Comparison of ENCODE assay signal across 8 cellular contexts in the genomic region with DNA sequence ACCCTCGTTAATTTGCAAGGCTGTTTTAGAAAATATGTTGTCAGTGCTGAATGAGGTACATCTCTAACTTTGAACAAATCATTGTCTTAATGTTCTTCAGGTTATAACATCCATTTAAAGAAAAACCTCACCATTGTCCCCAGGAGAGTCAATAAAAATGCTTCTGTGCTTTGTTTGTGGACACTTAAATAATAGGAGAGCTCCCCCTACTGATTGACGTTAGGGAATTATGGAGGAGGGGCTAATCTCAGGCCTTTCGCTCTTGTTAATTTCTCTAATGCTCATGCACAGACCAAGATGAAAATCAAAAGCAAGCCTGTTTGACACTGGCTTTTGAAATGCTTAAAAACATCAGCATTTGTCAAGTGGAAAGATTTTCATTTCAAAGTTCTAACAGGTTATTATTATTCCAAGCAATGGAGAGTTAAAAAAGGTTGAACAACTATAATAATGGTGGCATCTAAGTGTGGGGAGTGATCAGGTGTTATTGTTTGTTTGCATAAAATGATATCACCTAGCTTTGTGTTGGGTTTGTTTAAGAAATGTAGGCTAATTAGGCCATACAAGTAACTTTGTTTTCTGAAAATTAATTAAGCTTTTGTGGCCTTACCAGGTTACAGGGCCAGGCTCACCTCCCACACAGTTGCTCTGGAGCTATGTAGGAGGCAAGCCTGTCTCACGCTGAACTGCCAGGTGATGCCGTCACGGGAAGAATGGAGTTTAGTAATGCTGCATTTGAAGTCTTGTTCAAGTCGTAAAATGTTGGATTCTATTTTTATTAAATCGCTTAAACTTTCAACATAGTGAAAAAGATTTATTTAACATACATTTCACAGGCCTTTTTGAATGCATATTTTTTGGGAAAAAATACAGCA. TPM values are rescaled to one million over a fixed set of nuclear protein-coding genes. Genes with fewer than 3 reads are reported as not detected.
A peak's percentile ranks its signal among the peaks of the same experiment; 100 is the strongest.
DNase-seq lines count a peak whose midpoint lies in the region; ATAC-seq and TF ChIP-seq lines count a peak whose summit lies in the region.

No MANE protein-coding gene starts in this region.

- no peak overlapping the region for H3K27ac ChIP-seq in PC-3 (ENCODE audit: low read length)
- peak overlapping the region in 21 of 59 donors; percentile 0 to 66 (median 23) for H3K27ac ChIP-seq in dorsolateral prefrontal cortex

- intact Hi-C loops in PC-3 (cut with micrococcal nuclease) (loop anchor here (1.0 to 10.0 kb wide), 6 partner anchors 164 to 825 kb away; a partner anchor contains a TSS), dorsolateral prefrontal cortex (cut with DNase I) (loop anchor here in 1 of 2 donors (5.0 kb wide), 1 partner anchor 827 kb away; no protein-coding TSS in a partner anchor)

- POLR2A ChIA-PET in PC-3 (lab: Charles Lee; ENCODE audit: unreplicated experiment) = no interaction called here

- no peaks in the 10 kb centered on the region for H4K20me1 ChIP-seq in PC-3 (ENCODE audit: low read length)

- H3K4me1 ChIP-seq in PC-3 (ENCODE audit: insufficient read depth, low read length) = peaks cover 11% of the 10 kb centered on the region

- H3K4me2 ChIP-seq in PC-3 (ENCODE audit: low read length) = 0 out of 2 replicates have a peak overlapping the region, but pooled peaks have one; percentile 5

- CTCF ChIA-PET in PC-3 (lab: Charles Lee) = interaction anchor here (0.6 kb wide), 1 partner anchor 584 kb away, joined by 3 read pairs; no protein-coding TSS in a partner anchor

- H2AFZ ChIP-seq in PC-3 (ENCODE audit: low read length) = peak overlapping the region; percentile 44; the same call in 1 of the 2 replicates

- H3K9ac ChIP-seq in PC-3 (ENCODE audit: low read length) = no peak overlapping the region

- H3K27me3 ChIP-seq in PC-3 (ENCODE audit: low read length) = no peaks in the 10 kb centered on the region
- H3K27me3 ChIP-seq in dorsolateral prefrontal cortex = no peaks in the 10 kb centered on the region

- no peaks in the 10 kb centered on the region for H3K36me3 ChIP-seq in PC-3 (ENCODE audit: low read depth, low read length)

- no peaks in the 10 kb centered on the region for H3K9me2 ChIP-seq in PC-3 (replicated peaks; ENCODE audit: low read length)

- in situ Hi-C loops in Caki2 (cut with HindIII; ENCODE audit: low pct_unique_long_range_greater_than_20kb, low sequenced_read_pairs) = no loop called here
- in situ Hi-C loops in KBM-7 (cut with MboI; ENCODE audit: low pct_unique_long_range_greater_than_20kb, low sequenced_read_pairs) = no loop called here

- BruUV-seq in PC-3 (replicated peaks; lab: Mats Ljungman, UMichigan) = no TSS peak

- H3K9me3 ChIP-seq in PC-3 (ENCODE audit: low read length) = peaks cover 4% of the 10 kb centered on the region; the same call in 1 of the 2 replicates

- no peaks in the 10 kb centered on the region for H3K79me2 ChIP-seq in PC-3 (ENCODE audit: low read length)

- TF ChIP-seq CTCF in PC-3 (conservative IDR thresholded peaks at IDR 0.05; ENCODE audit: low read depth, low read length) = peak; percentile 89
- TF ChIP-seq CTCF in dorsolateral prefrontal cortex (IDR thresholded peaks at IDR 0.05 in 54 of 56, conservative IDR thresholded peaks at IDR 0.05 in 2 of 56; ENCODE audit: low read depth in 1 of 56, partially characterized antibody in 56 of 56) = peak; percentile 21 to 85 (median 65)

- ATAC-seq in GM19467 (IDR thresholded peaks at IDR 0.05; ENCODE audit: unreplicated experiment) (peak; percentile 66), PC-3 (peak; percentile 87), HG02642 (IDR thresholded peaks at IDR 0.05; ENCODE audit: poor library complexity, unreplicated experiment) (no peak), HG03571 (IDR thresholded peaks at IDR 0.05; ENCODE audit: unreplicated experiment) (no peak)

- H3K4me3 ChIP-seq in PC-3 (ENCODE audit: low read length) (no peak overlapping the region), dorsolateral prefrontal cortex (no peak overlapping the region)

- DNase-seq in Caki2 (ENCODE audit: low read depth) (peak; percentile 28), KBM-7 (peak; percentile 57), PC-3 (peak; percentile 73), dorsolateral prefrontal cortex (no peak), lung microvascular endothelial cell (ENCODE audit: low read depth in 2 of 2) (peak; percentile 71 to 81)

- H3F3A ChIP-seq in PC-3 (ENCODE audit: low read length, unreplicated experiment) = no peaks in the 10 kb centered on the region

RNA-seq across cellular contexts. Expression of a gene that starts 51.7 kb away (rescaled TPM):
- not detected in 2 replicates for total RNA-seq in Caki2 (2014; rRNA removed; shearing (Covaris generic); ENCODE audit: low replicate concordance)
- not detected in 2 replicates for total RNA-seq in PC-3 (2014; rRNA removed)
- total RNA-seq in dorsolateral prefrontal cortex = under 1 TPM in 1 of 120 experiments, not detected in 119; 0.33 TPM
- total RNA-seq in lung microvascular endothelial cell = not detected in 2 replicates

Comparison
In these comparisons a context has a peak if more than half of its experiments do, and no peak if none do; other contexts are left out.
1. DNase-seq: peak in Caki2 (single experiment), KBM-7 (single experiment), PC-3 (single experiment) and lung microvascular endothelial cell (2 of 2); none in dorsolateral prefrontal cortex (0 of 10).
2. ATAC-seq: peak in GM19467 (single experiment) and PC-3 (single experiment); none in HG02642 (single experiment) and HG03571 (single experiment).